Comparison of ENCODE assay signal across 23 cellular contexts in genomic region chr3:185915642-185916041, GRCh38. TPM values are rescaled to one million over a fixed set of nuclear protein-coding genes. Genes with fewer than 3 reads are reported as not detected.
DNase-seq lines count a peak whose midpoint lies in the region; ATAC-seq lines count a peak whose summit lies in the region.
"Had no signal": no experiment of that assay in that cellular context is flagged by ENCODE, and none has a peak within 500 bp of the region (broad histone marks: within the 10 kb centered on the region; RNA-seq: fewer than 3 reads in every experiment).

No MANE protein-coding gene starts in this region.

- H3K9me3 Mint-ChIP-seq in stimulated activated naive CD8-positive, alpha-beta T cell treated with anti-CD3 and anti-CD28 coated beads, Interleukin-15, Interleukin-2, amounts not matched to agents 100 ng/mL and 50 ng/mL, for 24 hours, result no peaks in the 10 kb centered on the region
- no peaks in the 10 kb centered on the region for H3K9me3 Mint-ChIP-seq in stimulated activated naive CD8-positive, alpha-beta T cell treated with anti-CD3 and anti-CD28 coated beads, Interleukin-15, amount 100 ng/mL, for 72 hours
- H3K9me3 Mint-ChIP-seq in activated T-helper 1 cell treated with anti-CD3 and anti-CD28 coated beads, Interleukin-12 subunit alpha, Interleukin-12 subunit beta, Interleukin-2, Interleukin-4 antibody, amounts not matched to agents 30 ng/mL and 10 ng/mL and 1 ng/mL, durations not matched to agents 14 hours and 24 hours and 36 hours, result no peaks in the 10 kb centered on the region
- H3K9me3 Mint-ChIP-seq: activated B cell treated with CpG ODN at 0.5 μM for 24 hours; activated T-helper 17 cell treated with anti-CD3 and anti-CD28 coated beads, Interleukin-2, amount 50 U/mL, for 72 hours; CD8-positive, alpha-beta memory T cell had no signal

- H3K4me1 ChIP-seq in mesenchymal stem cell (ENCODE audit: control insufficient read depth, insufficient read depth, low read depth, low read length), result no peaks in the 10 kb centered on the region
- no peaks in the 10 kb centered on the region for H3K4me1 ChIP-seq in neuronal stem cell (ENCODE audit: control insufficient read depth in 2 of 2, insufficient read depth in 1 of 2, low read depth in 1 of 2, low read length in 2 of 2)
- H3K4me1 ChIP-seq: prostate gland had no signal

- H2AFZ ChIP-seq in mesenchymal stem cell (ENCODE audit: low read depth, low read length) (no peak overlapping the region), neuronal stem cell (ENCODE audit: low read length) (no peak overlapping the region)

- H2BK5ac ChIP-seq in mesenchymal stem cell (ENCODE audit: low read depth, low read length, poor library complexity, severe bottlenecking) (no peak overlapping the region), neuronal stem cell (ENCODE audit: low read length) (no peak overlapping the region)

- H2BK12ac ChIP-seq in mesenchymal stem cell (ENCODE audit: low read length in 2 of 2) (no peak overlapping the region), neuronal stem cell (ENCODE audit: low read length) (no peak overlapping the region)

- no peak overlapping the region for H3K4ac ChIP-seq in mesenchymal stem cell (ENCODE audit: low read depth in 1 of 2, low read length in 2 of 2)
- H3K4ac ChIP-seq in neuronal stem cell (ENCODE audit: low read length), result no peak overlapping the region

- peaks cover 66% of the 10 kb centered on the region for H3K36me3 Mint-ChIP-seq in stimulated activated naive CD8-positive, alpha-beta T cell treated with anti-CD3 and anti-CD28 coated beads, Interleukin-15, Interleukin-2, amounts not matched to agents 100 ng/mL and 50 ng/mL, for 24 hours (ENCODE audit: low read depth)
- peaks cover 55% of the 10 kb centered on the region for H3K36me3 Mint-ChIP-seq in activated T-helper 1 cell treated with anti-CD3 and anti-CD28 coated beads, Interleukin-12 subunit alpha, Interleukin-12 subunit beta, Interleukin-2, Interleukin-4 antibody, amounts not matched to agents 30 ng/mL and 10 ng/mL and 1 ng/mL, durations not matched to agents 14 hours and 24 hours and 36 hours (ENCODE audit: low read depth)

- no peak overlapping the region for H3K9ac ChIP-seq in mesenchymal stem cell (ENCODE audit: low read length)
- no peak overlapping the region for H3K9ac ChIP-seq in neuronal stem cell (ENCODE audit: low read depth, low read length, poor library complexity)

- H3K4me3 ChIP-seq in mesenchymal stem cell (ENCODE audit: insufficient read depth in 1 of 2, low read depth in 1 of 2, low read length in 2 of 2) (no peak overlapping the region), neuronal stem cell (ENCODE audit: low read length in 2 of 2) (no peak overlapping the region)
- H3K4me3 ChIP-seq: gastrocnemius medialis, prostate gland had no signal

- H3K36me3 ChIP-seq in mesenchymal stem cell (ENCODE audit: control insufficient read depth in 1 of 2, insufficient read depth in 2 of 2, low read depth in 1 of 2, low read length in 2 of 2) (peaks cover 20 to 80% of the 10 kb centered on the region in 2 experiments), neuronal stem cell (replicated peaks in 1 of 2; ENCODE audit: control insufficient read depth in 2 of 2, insufficient read depth in 2 of 2, low read length in 2 of 2) (peaks cover 27 to 81% of the 10 kb centered on the region in 2 donors)

- H2BK120ac ChIP-seq in mesenchymal stem cell (ENCODE audit: low read depth, low read length), result no peak overlapping the region
- no peak overlapping the region for H2BK120ac ChIP-seq in neuronal stem cell (ENCODE audit: low read depth, low read length)

- no peak overlapping the region for H3K4me2 ChIP-seq in mesenchymal stem cell (ENCODE audit: low read length, poor library complexity, severe bottlenecking)
- no peak overlapping the region for H3K4me2 ChIP-seq in neuronal stem cell (ENCODE audit: insufficient read depth, low read length, poor library complexity, severe bottlenecking)

- WGBS in mesenchymal stem cell, result 96% methylated on average over 4 of the region's 4 CpGs
- WGBS in neuronal stem cell (ENCODE audit: extremely low coverage in 2 of 2, insufficient read length in 2 of 2, insufficient replicate concordance in 1 of 2), 2 donors, result no CpG with 5 or more reads among the region's 4 CpGs

- no peak overlapping the region for H2AK5ac ChIP-seq in mesenchymal stem cell (ENCODE audit: low read length, severe bottlenecking)
- no peak overlapping the region for H2AK5ac ChIP-seq in neuronal stem cell (ENCODE audit: low read depth, low read length)

- H3K79me1 ChIP-seq in mesenchymal stem cell (replicated peaks; ENCODE audit: low read length, poor library complexity, severe bottlenecking) (peaks cover 7% of the 10 kb centered on the region), neuronal stem cell (ENCODE audit: low read depth, low read length) (no peaks in the 10 kb centered on the region)

- H3K27ac ChIP-seq in mesenchymal stem cell (ENCODE audit: low read length, poor library complexity, severe bottlenecking) (no peak overlapping the region), neuronal stem cell (replicated peaks; ENCODE audit: low read length) (no peak overlapping the region)
- H3K27ac ChIP-seq: prostate gland had no signal

- no peak overlapping the region for H3K18ac ChIP-seq in mesenchymal stem cell (ENCODE audit: low read depth in 1 of 2, low read length in 2 of 2)
- H3K18ac ChIP-seq in neuronal stem cell (ENCODE audit: low read length), result no peak overlapping the region

- H3K23ac ChIP-seq in mesenchymal stem cell (ENCODE audit: low read length in 2 of 2) (no peak overlapping the region), neuronal stem cell (ENCODE audit: low read depth, low read length, poor library complexity) (no peak overlapping the region)

- H3K4me1 Mint-ChIP-seq in stimulated activated naive CD8-positive, alpha-beta T cell treated with anti-CD3 and anti-CD28 coated beads, Interleukin-15, Interleukin-2, amounts not matched to agents 100 ng/mL and 50 ng/mL, for 24 hours (ENCODE audit: low read depth), result peaks cover 3% of the 10 kb centered on the region
- peaks cover 5% of the 10 kb centered on the region for H3K4me1 Mint-ChIP-seq in stimulated activated naive CD8-positive, alpha-beta T cell treated with anti-CD3 and anti-CD28 coated beads, Interleukin-15, amount 100 ng/mL, for 72 hours
- H3K4me1 Mint-ChIP-seq in activated T-helper 1 cell treated with anti-CD3 and anti-CD28 coated beads, Interleukin-12 subunit alpha, Interleukin-12 subunit beta, Interleukin-2, Interleukin-4 antibody, amounts not matched to agents 30 ng/mL and 10 ng/mL and 1 ng/mL, durations not matched to agents 14 hours and 24 hours and 36 hours (ENCODE audit: low read depth), result peaks cover 6% of the 10 kb centered on the region
- H3K4me1 Mint-ChIP-seq: activated B cell treated with CpG ODN at 0.5 μM for 24 hours; activated T-helper 17 cell treated with anti-CD3 and anti-CD28 coated beads, Interleukin-2, amount 50 U/mL, for 72 hours had no signal

- H3K27me3 ChIP-seq in mesenchymal stem cell (ENCODE audit: control insufficient read depth in 1 of 2, insufficient read depth in 1 of 2, low read length in 2 of 2) (no peaks in the 10 kb centered on the region), neuronal stem cell (ENCODE audit: control insufficient read depth in 3 of 3, insufficient read depth in 3 of 3, low read depth in 1 of 3, low read length in 3 of 3) (no peaks in the 10 kb centered on the region)
- H3K27me3 ChIP-seq: gastrocnemius medialis had no signal

- no peak for ATAC-seq in stimulated activated naive CD8-positive, alpha-beta T cell treated with anti-CD3 and anti-CD28 coated beads, Interleukin-15, amount 100 ng/mL, for 72 hours
- no peak for ATAC-seq in HG03378 (IDR thresholded peaks at IDR 0.05; ENCODE audit: unreplicated experiment)
- ATAC-seq: activated T-helper 17 cell treated with anti-CD3 and anti-CD28 coated beads, Interleukin-2, amount 50 U/mL, for 72 hours; esophagus mucosa; gastrocnemius medialis; HCT116 had no signal

- H4K91ac ChIP-seq in mesenchymal stem cell (ENCODE audit: low read length), result no peak overlapping the region
- H4K91ac ChIP-seq in neuronal stem cell (ENCODE audit: low read depth, low read length, poor library complexity), result no peak overlapping the region

- intact Hi-C loops in activated T-helper 1 cell treated with anti-CD3 and anti-CD28 coated beads, Interleukin-12 subunit alpha, Interleukin-12 subunit beta, Interleukin-2, Interleukin-4 antibody, amounts not matched to agents 30 ng/mL and 10 ng/mL and 1 ng/mL, durations not matched to agents 14 hours and 24 hours and 36 hours (cut with micrococcal nuclease), result no loop called here

- no peaks in the 10 kb centered on the region for H3K9me3 ChIP-seq in mesenchymal stem cell (ENCODE audit: control insufficient read depth, low read length)
- H3K9me3 ChIP-seq in neuronal stem cell (replicated peaks in 1 of 2; ENCODE audit: control insufficient read depth in 2 of 2, insufficient read depth in 1 of 2, low read depth in 1 of 2, low read length in 2 of 2), result no peaks in the 10 kb centered on the region
- H3K9me3 ChIP-seq: gastrocnemius medialis, prostate gland had no signal

- H4K8ac ChIP-seq in mesenchymal stem cell (ENCODE audit: low read length) (no peak overlapping the region), neuronal stem cell (ENCODE audit: low read depth, low read length) (no peak overlapping the region)

- no peak overlapping the region for H3K14ac ChIP-seq in mesenchymal stem cell (ENCODE audit: low read length in 2 of 2)
- no peak overlapping the region for H3K14ac ChIP-seq in neuronal stem cell (ENCODE audit: low read length)

- H3K27me3 Mint-ChIP-seq in stimulated activated naive CD8-positive, alpha-beta T cell treated with anti-CD3 and anti-CD28 coated beads, Interleukin-15, Interleukin-2, amounts not matched to agents 100 ng/mL and 50 ng/mL, for 24 hours, result no peaks in the 10 kb centered on the region
- H3K27me3 Mint-ChIP-seq in stimulated activated naive CD8-positive, alpha-beta T cell treated with anti-CD3 and anti-CD28 coated beads, Interleukin-15, amount 100 ng/mL, for 72 hours, result no peaks in the 10 kb centered on the region
- H3K27me3 Mint-ChIP-seq in activated T-helper 1 cell treated with anti-CD3 and anti-CD28 coated beads, Interleukin-12 subunit alpha, Interleukin-12 subunit beta, Interleukin-2, Interleukin-4 antibody, amounts not matched to agents 30 ng/mL and 10 ng/mL and 1 ng/mL, durations not matched to agents 14 hours and 24 hours and 36 hours (ENCODE audit: insufficient read depth), result no peaks in the 10 kb centered on the region
- H3K27me3 Mint-ChIP-seq: activated B cell treated with CpG ODN at 0.5 μM for 24 hours; activated T-helper 17 cell treated with anti-CD3 and anti-CD28 coated beads, Interleukin-2, amount 50 U/mL, for 72 hours; CD8-positive, alpha-beta memory T cell had no signal

- H2BK15ac ChIP-seq in mesenchymal stem cell (ENCODE audit: low read depth, poor library complexity, severe bottlenecking), result no peak overlapping the region
- H2BK15ac ChIP-seq in neuronal stem cell (ENCODE audit: low read length), result no peak overlapping the region

- H3K4me3 Mint-ChIP-seq in stimulated activated naive CD8-positive, alpha-beta T cell treated with anti-CD3 and anti-CD28 coated beads, Interleukin-15, Interleukin-2, amounts not matched to agents 100 ng/mL and 50 ng/mL, for 24 hours, result no peak overlapping the region
- no peak overlapping the region for H3K4me3 Mint-ChIP-seq in stimulated activated naive CD8-positive, alpha-beta T cell treated with anti-CD3 and anti-CD28 coated beads, Interleukin-15, amount 100 ng/mL, for 72 hours
- H3K4me3 Mint-ChIP-seq in activated T-helper 1 cell treated with anti-CD3 and anti-CD28 coated beads, Interleukin-12 subunit alpha, Interleukin-12 subunit beta, Interleukin-2, Interleukin-4 antibody, amounts not matched to agents 30 ng/mL and 10 ng/mL and 1 ng/mL, durations not matched to agents 14 hours and 24 hours and 36 hours, result no peak overlapping the region
- H3K4me3 Mint-ChIP-seq: activated B cell treated with CpG ODN at 0.5 μM for 24 hours; activated T-helper 17 cell treated with anti-CD3 and anti-CD28 coated beads, Interleukin-2, amount 50 U/mL, for 72 hours; CD8-positive, alpha-beta memory T cell had no signal

- H3K27ac Mint-ChIP-seq in stimulated activated naive CD8-positive, alpha-beta T cell treated with anti-CD3 and anti-CD28 coated beads, Interleukin-15, Interleukin-2, amounts not matched to agents 100 ng/mL and 50 ng/mL, for 24 hours, result peak overlapping the region; percentile 59
- H3K27ac Mint-ChIP-seq in stimulated activated naive CD8-positive, alpha-beta T cell treated with anti-CD3 and anti-CD28 coated beads, Interleukin-15, amount 100 ng/mL, for 72 hours, result no peak overlapping the region
- H3K27ac Mint-ChIP-seq in activated T-helper 1 cell treated with anti-CD3 and anti-CD28 coated beads, Interleukin-12 subunit alpha, Interleukin-12 subunit beta, Interleukin-2, Interleukin-4 antibody, amounts not matched to agents 30 ng/mL and 10 ng/mL and 1 ng/mL, durations not matched to agents 14 hours and 24 hours and 36 hours, result peak overlapping the region; percentile 9
- H3K27ac Mint-ChIP-seq: activated B cell treated with CpG ODN at 0.5 μM for 24 hours had no signal

- no peak for DNase-seq in stimulated activated naive CD8-positive, alpha-beta T cell treated with anti-CD3 and anti-CD28 coated beads, Interleukin-15, amount 100 ng/mL, for 72 hours
- DNase-seq in activated T-helper 1 cell treated with anti-CD3 and anti-CD28 coated beads, Interleukin-12 subunit alpha, Interleukin-12 subunit beta, Interleukin-2, Interleukin-4 antibody, amounts not matched to agents 30 ng/mL and 10 ng/mL and 1 ng/mL, durations not matched to agents 14 hours and 24 hours and 36 hours (ENCODE audit: low spot score), result no peak
- DNase-seq in mesenchymal stem cell (peak; percentile 13), NCI-H146 treated with DMSO at 0.1 percent for 48 hours (lab: John Stamatoyannopoulos, UW; ENCODE audit: unreplicated experiment) (no peak), NCI-H2107 treated with DMSO at 0.1 percent for 48 hours (lab: John Stamatoyannopoulos, UW; ENCODE audit: unreplicated experiment) (no peak), neuronal stem cell (ENCODE audit: low spot score) (no peak)
- DNase-seq: activated B cell treated with CpG ODN at 0.5 μM for 24 hours; activated CD8-positive, alpha-beta memory T cell treated with anti-CD3 and anti-CD28 coated beads for 24 hours; amniotic stem cell; CD8-positive, alpha-beta memory T cell; DND-41; gastrocnemius medialis; mammary epithelial cell; NCI-H2107; NCI-H510A treated with DMSO at 0.1 percent for 48 hours; stimulated activated naive CD4-positive, alpha-beta T cell treated with Interleukin-2 at 50 U/mL for 16 hours; trophoblast cell had no signal

RNA-seq across cellular contexts. Expression of gene TRA2B, which starts 22.2 kb away (rescaled TPM):
- total RNA-seq in activated T-helper 1 cell treated with anti-CD3 and anti-CD28 coated beads, Interleukin-12 subunit alpha, Interleukin-12 subunit beta, Interleukin-2, Interleukin-4 antibody, amounts not matched to agents 30 ng/mL and 10 ng/mL and 1 ng/mL, durations not matched to agents 14 hours and 24 hours and 36 hours, result 279 and 312 TPM in 2 replicates
- polyA plus RNA-seq in mesenchymal stem cell (2013, experiment 1 of 2), result 130 TPM
- polyA plus RNA-seq in mesenchymal stem cell (2013, experiment 2 of 2), result 133 TPM
- 305 TPM for polyA plus RNA-seq in neuronal stem cell (2013, experiment 1 of 2)
- 338 TPM for polyA plus RNA-seq in neuronal stem cell (2013, experiment 2 of 2)

Comparison
In these comparisons a context has a peak if more than half of its experiments do, and no peak if none do; other contexts are left out.
1. H3K27ac Mint-ChIP-seq: peak in stimulated activated naive CD8-positive, alpha-beta T cell treated with anti-CD3 and anti-CD28 coated beads, Interleukin-15, Interleukin-2, amounts not matched to agents 100 ng/mL and 50 ng/mL, for 24 hours (single experiment) and activated T-helper 1 cell treated with anti-CD3 and anti-CD28 coated beads, Interleukin-12 subunit alpha, Interleukin-12 subunit beta, Interleukin-2, Interleukin-4 antibody, amounts not matched to agents 30 ng/mL and 10 ng/mL and 1 ng/mL, durations not matched to agents 14 hours and 24 hours and 36 hours (single experiment); none in stimulated activated naive CD8-positive, alpha-beta T cell treated with anti-CD3 and anti-CD28 coated beads, Interleukin-15, amount 100 ng/mL, for 72 hours (0 of 2).